In the genomic region with DNA sequence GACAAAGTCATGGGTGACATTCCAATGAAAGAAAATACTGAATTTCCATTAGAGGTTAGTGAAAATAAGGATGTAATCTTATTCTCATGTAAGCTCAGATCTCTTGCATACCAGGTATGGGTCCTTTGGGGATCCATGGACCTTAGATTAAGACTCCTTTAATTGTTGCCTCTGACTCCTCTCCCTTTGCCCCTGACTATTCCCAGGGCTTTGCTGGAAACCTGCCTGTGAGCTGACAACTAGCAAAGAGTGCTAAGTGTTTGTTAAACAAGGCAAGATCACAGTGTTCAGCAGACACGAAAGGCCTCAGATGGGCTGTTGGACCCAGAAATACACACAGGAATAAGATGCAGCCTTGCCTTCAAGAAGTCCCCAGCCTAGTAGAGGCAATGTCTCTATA, we compare ENCODE assay signal across 15 cellular contexts. TPM values are rescaled to one million over a fixed set of nuclear protein-coding genes. Genes with fewer than 3 reads are reported as not detected.
DNase-seq lines count a peak whose midpoint lies in the region; ATAC-seq and TF ChIP-seq lines count a peak whose summit lies in the region.
"Had no signal": no experiment of that assay in that cellular context is flagged by ENCODE, and none has a peak within 500 bp of the region (broad histone marks: within the 10 kb centered on the region; RNA-seq: fewer than 3 reads in every experiment).

No MANE protein-coding gene starts in this region.

- H3K9ac ChIP-seq in NT2/D1 (ENCODE audit: insufficient read length, low read depth), result peak overlapping the region; percentile 1

- H3K27me3 ChIP-seq in NT2/D1 (ENCODE audit: insufficient read depth, insufficient read length) (no peaks in the 10 kb centered on the region), esophagus squamous epithelium (no peaks in the 10 kb centered on the region)

- H3K9me3 ChIP-seq in NT2/D1 (ENCODE audit: insufficient read depth, low read length) (no peaks in the 10 kb centered on the region), esophagus squamous epithelium (no peaks in the 10 kb centered on the region)

- H3K4me3 ChIP-seq in LNCaP clone FGC (ENCODE audit: low read depth, low read length) (no peak overlapping the region), NT2/D1 (ENCODE audit: insufficient read length, low read depth) (no peak overlapping the region), esophagus squamous epithelium (no peak overlapping the region)

- H3K27ac ChIP-seq in esophagus squamous epithelium, result peak overlapping the region in 3 of 4 donors; percentile 15 to 58 (median 30)
- H3K27ac ChIP-seq: C4-2B had no signal

- H3K4me1 ChIP-seq in NT2/D1 (ENCODE audit: insufficient read depth, insufficient read length) (peaks cover 8% of the 10 kb centered on the region), esophagus squamous epithelium (peaks cover 4 to 46% (median 12%) of the 10 kb centered on the region in 3 donors)

- 63 to 88% methylated on average over 1 of the region's 1 CpG for WGBS in esophagus squamous epithelium, 2 donors

- TF ChIP-seq POLR2A in esophagus squamous epithelium (IDR thresholded peaks at IDR 0.05), result no peak

- intact Hi-C loops in esophagus squamous epithelium (cut with DNase I), result loop anchor here (5.0 kb wide), 1 partner anchor 59 kb away; no protein-coding TSS in a partner anchor

- no peak for ATAC-seq in GM21515 (IDR thresholded peaks at IDR 0.05; ENCODE audit: unreplicated experiment)

- peak; percentile 34 for DNase-seq in LNCaP clone FGC (ENCODE audit: low read depth)
- DNase-seq in NT2/D1 (ENCODE audit: low read depth, low spot score), result no peak
- DNase-seq in esophagus squamous epithelium (lab: John Stamatoyannopoulos, UW), result no peak
- DNase-seq in renal cortical epithelial cell (ENCODE audit: low read depth), result peak; percentile 64
- DNase-seq in inferior parietal cortex (ENCODE audit: extremely low spot score), result no peak
- DNase-seq in DMS79 treated with DMSO at 0.1 percent for 48 hours (lab: John Stamatoyannopoulos, UW), result no peak
- DNase-seq: CD4-positive, alpha-beta memory T cell; DMS79; EL; HCEC 1CT; HFFc6 had no signal

- H3K36me3 ChIP-seq in NT2/D1 (ENCODE audit: insufficient read depth, insufficient read length, low read length) (no peaks in the 10 kb centered on the region), esophagus squamous epithelium (no peaks in the 10 kb centered on the region)

- TF ChIP-seq CTCF in LNCaP clone FGC (IDR thresholded peaks at IDR 0.05; ENCODE audit: control insufficient read depth, extremely low read depth, insufficient read depth) (no peak), esophagus squamous epithelium (IDR thresholded peaks at IDR 0.05) (no peak)

RNA-seq across cellular contexts. Expression of a gene that starts 32.1 kb away (rescaled TPM):
- total RNA-seq in esophagus squamous epithelium (1 to 10 TPM; 2.7 to 6.5 (median 3.1) TPM), renal cortical epithelial cell (2.9 and 16.8 TPM in 2 replicates)

RNA-seq across cellular contexts. Expression of a gene that starts 34.3 kb away (rescaled TPM):
- total RNA-seq in esophagus squamous epithelium, result not detected
- 0.35 and 0.55 TPM in 2 replicates for total RNA-seq in renal cortical epithelial cell
- total RNA-seq: B cell; CD4-positive, alpha-beta memory T cell; H1; HFFc6 had no signal

RNA-seq across cellular contexts. Expression of a gene that starts 37.0 kb away (rescaled TPM):
- total RNA-seq in esophagus squamous epithelium (100 to 1,000 TPM in 3 of 4 donors, 10 to 100 TPM in 1; 52.3 to 239 (median 212) TPM), renal cortical epithelial cell (367 and 566 TPM in 2 replicates)

Comparison
In these comparisons a context has a peak if more than half of its experiments do, and no peak if none do; other contexts are left out.
1. DNase-seq: peak in LNCaP clone FGC (single experiment) and renal cortical epithelial cell (single experiment); none in NT2/D1 (single experiment), esophagus squamous epithelium (single experiment), inferior parietal cortex (single experiment) and DMS79 treated with DMSO at 0.1 percent for 48 hours (single experiment).